Comparison of ENCODE assay signal across 26 cellular contexts in the genomic region with DNA sequence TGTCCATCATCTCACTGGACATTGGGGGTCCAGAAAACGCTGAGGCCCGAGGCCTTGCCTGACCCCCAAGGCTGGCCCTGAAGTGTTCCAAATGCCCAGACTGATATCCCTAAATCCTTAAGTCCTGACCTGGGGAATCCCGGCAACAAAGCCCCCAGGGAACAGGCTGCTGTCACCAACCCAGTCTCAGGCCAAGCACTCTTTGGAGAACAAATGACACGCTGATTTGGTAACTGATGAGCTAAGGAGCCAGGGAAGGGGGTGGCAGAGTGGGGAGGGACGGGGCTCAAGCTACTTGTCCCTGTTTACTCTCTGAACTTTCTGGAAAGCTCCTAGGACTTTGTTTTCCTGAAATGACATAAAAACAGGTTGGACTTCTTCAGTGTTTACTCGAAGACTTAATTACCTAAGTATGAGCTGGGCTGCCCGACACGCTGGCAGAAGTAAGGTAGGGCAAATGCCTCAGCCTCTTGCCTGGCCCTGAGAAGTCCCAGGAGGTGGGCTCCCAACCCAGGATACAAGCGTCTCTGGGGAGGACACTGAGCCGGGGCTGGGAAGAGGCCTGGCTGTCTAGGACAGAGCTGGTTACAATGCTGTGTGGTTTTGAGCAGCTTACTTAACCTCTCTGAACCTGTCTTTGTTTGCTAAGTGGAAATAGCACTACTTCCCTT.
DNase-seq lines count a peak whose midpoint lies in the region; ATAC-seq, FAIRE-seq and TF ChIP-seq lines count a peak whose summit lies in the region.
"Had no signal": no experiment of that assay in that cellular context is flagged by ENCODE, and none has a peak within 500 bp of the region (broad histone marks: within the 10 kb centered on the region; RNA-seq: fewer than 3 reads in every experiment).

No MANE protein-coding gene starts in this region.

- no peak overlapping the region for H3K18ac ChIP-seq in H1 (ENCODE audit: extremely low read depth, low read length)

- H3K27ac ChIP-seq in left ventricle myocardium inferior (replicated peaks) (no peak overlapping the region), H1 (ENCODE audit: low read depth, low read length) (no peak overlapping the region)
- H3K27ac ChIP-seq: body of pancreas, neutrophil, thoracic aorta had no signal

- no peak for TF ChIP-seq POLR2A in H1 (IDR thresholded peaks at IDR 0.05; ENCODE audit: control extremely low read depth in 1 of 2, low read depth in 2 of 2, low read length in 2 of 2)

- no peak overlapping the region for H2BK20ac ChIP-seq in H1 (ENCODE audit: low read length)

- H3K14ac ChIP-seq in H1 (ENCODE audit: insufficient read length): no peak overlapping the region

- no peak overlapping the region for H2BK120ac ChIP-seq in H1 (replicated peaks; ENCODE audit: low read depth, low read length)

- H3K23ac ChIP-seq in H1 (ENCODE audit: insufficient read length): no peak overlapping the region

- H3K9me3 ChIP-seq in left ventricle myocardium inferior (replicated peaks) (no peaks in the 10 kb centered on the region), H1 (ENCODE audit: insufficient read depth in 2 of 2, low read depth in 1 of 2, low read length in 1 of 2) (no peaks in the 10 kb centered on the region), mucosa of stomach (ENCODE audit: control insufficient read depth, low read length) (no peaks in the 10 kb centered on the region)
- H3K9me3 ChIP-seq: body of pancreas, neutrophil, thoracic aorta had no signal

- TF ChIP-seq CTCF in left ventricle myocardium inferior (IDR thresholded peaks at IDR 0.05; ENCODE audit: borderline replicate concordance) (no peak), H1 (IDR thresholded peaks at IDR 0.05; ENCODE audit: control extremely low read depth in 1 of 3, insufficient read depth in 1 of 3, low read depth in 1 of 3, low read length in 3 of 3) (no peak)

- H3K9ac ChIP-seq in H1 (replicated peaks in 1 of 4; ENCODE audit: extremely low read depth in 1 of 4, low read depth in 3 of 4, low read length in 3 of 4) (0 out of 7 replicates have a peak overlapping the region, but pooled peaks of 1 of the 4 experiments have one; percentile 18), mucosa of stomach (ENCODE audit: low read length) (peak overlapping the region; percentile 25)

- CTCF ChIA-PET in H1 (lab: Charles Lee; ENCODE audit: partially characterized antibody): interaction anchor here (0.6 to 2.5 kb wide), 7 partner anchors 9 to 816 kb away, joined by 3 to 13 read pairs (median 4); no protein-coding TSS in a partner anchor

- no peak overlapping the region for H3K4me2 ChIP-seq in H1 (ENCODE audit: insufficient read depth in 1 of 2, low read depth in 2 of 2, low read length in 2 of 2)

- H3K4ac ChIP-seq in H1 (replicated peaks; ENCODE audit: insufficient read length, low read depth, low read length): no peak overlapping the region

- H3K27me3 ChIP-seq in left ventricle myocardium inferior (ENCODE audit: low read depth): peaks cover 50% of the 10 kb centered on the region
- H3K27me3 ChIP-seq in H1 (replicated peaks in 1 of 4; ENCODE audit: control insufficient read depth in 3 of 4, extremely low read depth in 1 of 4, insufficient read depth in 3 of 4, low read length in 3 of 4): peaks cover 0 to 12% (median 4%) of the 10 kb centered on the region in 4 experiments; a peak in 4 of 7 replicates
- H3K27me3 ChIP-seq in mucosa of stomach (ENCODE audit: control insufficient read depth, insufficient read depth, low read length): no peaks in the 10 kb centered on the region
- H3K27me3 ChIP-seq: body of pancreas, neutrophil had no signal

- no peaks in the 10 kb centered on the region for H3K79me1 ChIP-seq in H1 (ENCODE audit: low read depth, low read length)

- H2BK5ac ChIP-seq in H1 (ENCODE audit: low read depth, low read length): no peak overlapping the region

- H3K79me2 ChIP-seq in H1 (ENCODE audit: control insufficient read depth in 1 of 2, insufficient read depth in 2 of 2, low read length in 2 of 2): no peaks in the 10 kb centered on the region

- H4K91ac ChIP-seq in H1 (replicated peaks; ENCODE audit: insufficient read length, low read length): no peak overlapping the region

- H3K4me3 ChIP-seq in left ventricle myocardium inferior (no peak overlapping the region), H1 (ENCODE audit: extremely low read depth in 1 of 4, insufficient read depth in 2 of 4, low read depth in 3 of 4, low read length in 4 of 4) (no peak overlapping the region), mucosa of stomach (ENCODE audit: low read length) (no peak overlapping the region)
- H3K4me3 ChIP-seq: body of pancreas, GM12878, thoracic aorta had no signal

- H3K23me2 ChIP-seq in H1 (ENCODE audit: low read depth, low read length): peaks cover 2% of the 10 kb centered on the region; the same call in 1 of the 2 replicates

- no peak for TF ChIP-seq EP300 in H1 (IDR thresholded peaks at IDR 0.05; ENCODE audit: borderline replicate concordance in 1 of 2, low read depth in 2 of 2, low read length in 2 of 2)

- no peak overlapping the region for H2AFZ ChIP-seq in H1 (ENCODE audit: low read length)

- no peak overlapping the region for H2BK15ac ChIP-seq in H1 (ENCODE audit: low read length)

- H4K8ac ChIP-seq in H1 (ENCODE audit: extremely low read depth, insufficient read depth, low read length): no peak overlapping the region

- no peak for ATAC-seq in HG02870 (IDR thresholded peaks at IDR 0.05; ENCODE audit: unreplicated experiment)
- ATAC-seq: activated T-cell treated with anti-CD3 and anti-CD28 coated beads, Interleukin-2, amount 50 U/mL, for 72 hours; body of pancreas; GM12878; WTC11 had no signal

- no peak overlapping the region for H2AK5ac ChIP-seq in H1 (ENCODE audit: low read depth, low read length)

- peak; percentile 49 for DNase-seq in cardiac septum (ENCODE audit: low spot score)
- DNase-seq in left ventricle myocardium inferior: no peak
- DNase-seq in H1 (ENCODE audit: low read depth in 1 of 2, low spot score in 2 of 2): no peak
- no peak for DNase-seq in anterior cingulate cortex (lab: John Stamatoyannopoulos, UW)
- no peak for DNase-seq in GDM1 (lab: John Stamatoyannopoulos, UW)
- no peak for DNase-seq in HUDEP-2 (lab: John Stamatoyannopoulos, UW; ENCODE audit: unreplicated experiment in 76 of 76)
- DNase-seq: activated CD4-positive, alpha-beta T cell treated with anti-CD3 and anti-CD28 coated beads, Interleukin-2, amount 10 ng/mL, durations not matched to agents 7 days and 5 days; activated naive CD4-positive, alpha-beta T cell treated with Interleukin-2 at 50 U/mL for 16 hours; activated T-cell treated with anti-CD3 and anti-CD28 coated beads, Interleukin-2, amount 50 U/mL, for 72 hours; COR-L47; DND-41; HFFc6; NCI-H1092; NCI-H187; NCI-H524 treated with DMSO at 0.1 percent for 48 hours; NK-92 treated with Interleukin-12 subunit alpha and Interleukin-12 subunit beta, amount 100 ng/mL, for 24 hours; SHP77 had no signal

- peaks cover 0 to 2% of the 10 kb centered on the region in 2 experiments for H4K20me1 ChIP-seq in H1 (replicated peaks in 1 of 2; ENCODE audit: control insufficient read depth in 1 of 2, insufficient read depth in 2 of 2, low read length in 2 of 2)

- H4K5ac ChIP-seq in H1 (ENCODE audit: insufficient read length, low read depth, low read length): no peak overlapping the region

- TF ChIP-seq RAD21 in H1 (IDR thresholded peaks at IDR 0.05 in 1 of 2, conservative IDR thresholded peaks at IDR 0.05 in 1 of 2; ENCODE audit: low read depth in 2 of 2, low read length in 2 of 2): no peak

- 93% methylated on average over 10 of the region's 10 CpGs; no CpG with 5 or more reads in 1 of the 2 experiments for WGBS in H1 (ENCODE audit: extremely low coverage in 1 of 2, insufficient coverage in 1 of 2, insufficient read length in 1 of 2, insufficient replicate concordance in 2 of 2, low coverage in 1 of 2, low lambda C conversion rate in 2 of 2, missing lambda C conversion rate in 1 of 2), 2 experiments

- H3K36me3 ChIP-seq in left ventricle myocardium inferior: no peaks in the 10 kb centered on the region
- no peaks in the 10 kb centered on the region for H3K36me3 ChIP-seq in H1 (ENCODE audit: control insufficient read depth in 2 of 4, insufficient read depth in 4 of 4, low read length in 3 of 4)
- no peaks in the 10 kb centered on the region for H3K36me3 ChIP-seq in mucosa of stomach (ENCODE audit: control insufficient read depth, insufficient read depth, low read length)
- H3K36me3 ChIP-seq: neutrophil, thoracic aorta had no signal

- H3K4me1 ChIP-seq in left ventricle myocardium inferior: no peaks in the 10 kb centered on the region
- H3K4me1 ChIP-seq in H1 (replicated peaks in 1 of 4; ENCODE audit: control insufficient read depth in 3 of 4, insufficient read depth in 4 of 4, low read length in 3 of 4): peaks cover 0 to 4% (median 0%) of the 10 kb centered on the region in 4 experiments; a peak in 1 of 7 replicates
- peaks cover 35% of the 10 kb centered on the region for H3K4me1 ChIP-seq in mucosa of stomach (ENCODE audit: control insufficient read depth, insufficient read depth, low read length)

- FAIRE-seq in H1 (lab: Jason Lieb, UNC): no peak
- FAIRE-seq: endothelial cell of umbilical vein, GM12878, islet of Langerhans had no signal

- intact Hi-C loops in cardiac septum (cut with DNase I) (no loop called here), left ventricle myocardium inferior (cut with micrococcal nuclease) (no loop called here)

- POLR2A ChIA-PET in H1 (lab: Charles Lee; ENCODE audit: partially characterized antibody): no interaction called here

- H3K56ac ChIP-seq in H1 (replicated peaks; ENCODE audit: insufficient read length, low read depth, low read length): no peak overlapping the region

- no peak overlapping the region for H2BK12ac ChIP-seq in H1 (ENCODE audit: low read depth, low read length)

TF ChIP-seq in H1, 55 proteins besides CTCF, POLR2A, EP300 and RAD21:
- TF ChIP-seq HDAC6 (IDR thresholded peaks at IDR 0.05; ENCODE audit: low read depth, low read length): no peak
- peak; percentile 54; the same call in 1 of the 2 replicates for TF ChIP-seq KDM1A (IDR thresholded peaks at IDR 0.05; ENCODE audit: borderline replicate concordance, low read length)
- TF ChIP-seq, protein P1, sequence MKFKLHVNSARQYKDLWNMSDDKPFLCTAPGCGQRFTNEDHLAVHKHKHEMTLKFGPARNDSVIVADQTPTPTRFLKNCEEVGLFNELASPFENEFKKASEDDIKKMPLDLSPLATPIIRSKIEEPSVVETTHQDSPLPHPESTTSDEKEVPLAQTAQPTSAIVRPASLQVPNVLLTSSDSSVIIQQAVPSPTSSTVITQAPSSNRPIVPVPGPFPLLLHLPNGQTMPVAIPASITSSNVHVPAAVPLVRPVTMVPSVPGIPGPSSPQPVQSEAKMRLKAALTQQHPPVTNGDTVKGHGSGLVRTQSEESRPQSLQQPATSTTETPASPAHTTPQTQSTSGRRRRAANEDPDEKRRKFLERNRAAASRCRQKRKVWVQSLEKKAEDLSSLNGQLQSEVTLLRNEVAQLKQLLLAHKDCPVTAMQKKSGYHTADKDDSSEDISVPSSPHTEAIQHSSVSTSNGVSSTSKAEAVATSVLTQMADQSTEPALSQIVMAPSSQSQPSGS (IDR thresholded peaks at IDR 0.05; ENCODE audit: low read length): no peak
- no peak for TF ChIP-seq RFX5 (IDR thresholded peaks at IDR 0.05; ENCODE audit: borderline replicate concordance, low read depth, low read length)
